13 cellular contexts compared by ENCODE assay signal in the genomic region with DNA sequence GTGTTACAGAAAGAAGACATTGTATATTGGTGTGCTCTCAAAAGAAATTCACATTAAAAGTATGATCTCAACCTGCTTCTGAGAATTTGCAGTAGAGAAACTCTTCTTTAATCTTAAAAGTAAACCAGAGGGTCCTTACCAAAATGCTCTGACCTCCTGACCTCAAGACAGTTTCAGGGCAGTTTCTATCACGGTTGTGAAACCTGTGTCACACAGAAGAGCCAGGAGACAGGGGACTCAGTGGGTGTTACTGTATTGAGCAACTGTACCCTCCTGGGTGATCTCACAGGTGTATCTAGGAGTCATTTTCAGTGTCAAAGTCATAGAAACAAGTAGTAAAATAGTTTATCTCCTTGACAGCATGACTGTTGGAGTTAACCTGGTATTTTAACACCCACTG.
DNase-seq lines count a peak whose midpoint lies in the region; ATAC-seq and TF ChIP-seq lines count a peak whose summit lies in the region.
"Had no signal": no experiment of that assay in that cellular context is flagged by ENCODE, and none has a peak within 500 bp of the region (broad histone marks: within the 10 kb centered on the region; RNA-seq: fewer than 3 reads in every experiment).

No MANE protein-coding gene starts in this region.

- H3K4me3 ChIP-seq in thyroid gland (replicated peaks in 1 of 3), result no peak overlapping the region
- H3K4me3 ChIP-seq in vagina, result no peak overlapping the region
- H3K4me3 ChIP-seq: esophagus muscularis mucosa, skin epidermis had no signal

- H3K27me3 Mint-ChIP-seq in Calu3 (ENCODE audit: unreplicated experiment), result no peaks in the 10 kb centered on the region
- H3K27me3 Mint-ChIP-seq in immature natural killer cell (ENCODE audit: low read depth in 3 of 3), result peaks cover 0 to 6% (median 5%) of the 10 kb centered on the region in 3 donors

- no peak for TF ChIP-seq CTCF in Calu3 (IDR thresholded peaks at IDR 0.05; ENCODE audit: unreplicated experiment)
- no peak for TF ChIP-seq CTCF in thyroid gland (IDR thresholded peaks at IDR 0.05)
- no peak for TF ChIP-seq CTCF in vagina (IDR thresholded peaks at IDR 0.05)

- 53 to 64% methylated on average over 1 of the region's 1 CpG for WGBS in thyroid gland, 2 donors

- H3K27ac Mint-ChIP-seq in Calu3 (ENCODE audit: unreplicated experiment) (peak overlapping the region; percentile 94), immature natural killer cell (no peak overlapping the region)

- H3K4me3 Mint-ChIP-seq in Calu3 (ENCODE audit: low read depth, unreplicated experiment) (no peak overlapping the region), immature natural killer cell (no peak overlapping the region)

- no peaks in the 10 kb centered on the region for H3K36me3 Mint-ChIP-seq in Calu3 (ENCODE audit: insufficient read depth, unreplicated experiment)
- H3K36me3 Mint-ChIP-seq in immature natural killer cell, result no peaks in the 10 kb centered on the region

- no peak for TF ChIP-seq POLR2A in thyroid gland (IDR thresholded peaks at IDR 0.05)
- TF ChIP-seq POLR2A in vagina (IDR thresholded peaks at IDR 0.05), result no peak

- H3K9me3 Mint-ChIP-seq in Calu3 (ENCODE audit: low read depth, unreplicated experiment), result peaks cover 2% of the 10 kb centered on the region
- no peaks in the 10 kb centered on the region for H3K9me3 Mint-ChIP-seq in immature natural killer cell

- intact Hi-C loops in Calu3 (cut with micrococcal nuclease; ENCODE audit: unreplicated experiment) (no loop called here), thyroid gland (cut with DNase I) (no loop called here), vagina (cut with DNase I) (no loop called here)

- H3K36me3 ChIP-seq in thyroid gland (no peaks in the 10 kb centered on the region), vagina (no peaks in the 10 kb centered on the region)
- H3K36me3 ChIP-seq: esophagus muscularis mucosa had no signal

- no peak for DNase-seq in Calu3
- no peak for DNase-seq in thyroid gland
- DNase-seq in vagina (ENCODE audit: extremely low spot score in 2 of 2), result no peak
- DNase-seq in NCI-H2171 treated with DMSO at 0.1 percent for 48 hours (lab: John Stamatoyannopoulos, UW), result no peak
- no peak for DNase-seq in immature natural killer cell
- DNase-seq: KBM-7; SHP77; stimulated activated CD8-positive, alpha-beta memory T cell treated with anti-CD3 and anti-CD28 coated beads, Interleukin-4, amount 100 ng/mL, for 48 hours had no signal

- ATAC-seq in GM18868 (IDR thresholded peaks at IDR 0.05; ENCODE audit: unreplicated experiment) (peak; percentile 89), GM21619 (IDR thresholded peaks at IDR 0.05; ENCODE audit: unreplicated experiment) (peak; percentile 70), HG03135 (IDR thresholded peaks at IDR 0.05; ENCODE audit: unreplicated experiment) (peak; percentile 91)

- no peaks in the 10 kb centered on the region for H3K9me3 ChIP-seq in thyroid gland
- H3K9me3 ChIP-seq in vagina, result no peaks in the 10 kb centered on the region
- H3K9me3 ChIP-seq: esophagus muscularis mucosa had no signal

- CTCF ChIA-PET in Calu3 (lab: Charles Lee), result no interaction called here

- H3K4me1 Mint-ChIP-seq in Calu3 (ENCODE audit: low read depth, unreplicated experiment) (peaks cover 45% of the 10 kb centered on the region), immature natural killer cell (no peaks in the 10 kb centered on the region)

- no peaks in the 10 kb centered on the region for H3K4me1 ChIP-seq in thyroid gland
- H3K4me1 ChIP-seq in vagina, result no peaks in the 10 kb centered on the region
- H3K4me1 ChIP-seq: esophagus muscularis mucosa had no signal

- H3K27ac ChIP-seq in thyroid gland (no peak overlapping the region), vagina (no peak overlapping the region)
- H3K27ac ChIP-seq: esophagus muscularis mucosa, skin epidermis had no signal

- no peaks in the 10 kb centered on the region for H3K27me3 ChIP-seq in thyroid gland
- no peaks in the 10 kb centered on the region for H3K27me3 ChIP-seq in vagina
- H3K27me3 ChIP-seq: esophagus muscularis mucosa had no signal

- BruUV-seq in Calu3 (replicated peaks; lab: Mats Ljungman, UMichigan), result no TSS peak
